1 cellular context compared by ENCODE assay signal in genomic region chr1:150280138-150280707, GRCh38.
TF ChIP-seq lines count a peak whose summit lies in the region.

No MANE protein-coding gene starts in this region.

TF ChIP-seq in IMR-90, 13 proteins besides CTCF, POLR2A, EP300 and RAD21:
- TF ChIP-seq CHD1 (IDR thresholded peaks at IDR 0.05; ENCODE audit: low read depth, low read length): no peak
- no peak for TF ChIP-seq USF2 (IDR thresholded peaks at IDR 0.05; ENCODE audit: low read depth, low read length)
- TF ChIP-seq NFE2L2 (IDR thresholded peaks at IDR 0.05; ENCODE audit: low read depth, low read length): peak; percentile 72
- peak; percentile 78 for TF ChIP-seq MAFK (IDR thresholded peaks at IDR 0.05; ENCODE audit: low read depth, low read length)
